1 cellular context compared by ENCODE assay signal in the genomic region with DNA sequence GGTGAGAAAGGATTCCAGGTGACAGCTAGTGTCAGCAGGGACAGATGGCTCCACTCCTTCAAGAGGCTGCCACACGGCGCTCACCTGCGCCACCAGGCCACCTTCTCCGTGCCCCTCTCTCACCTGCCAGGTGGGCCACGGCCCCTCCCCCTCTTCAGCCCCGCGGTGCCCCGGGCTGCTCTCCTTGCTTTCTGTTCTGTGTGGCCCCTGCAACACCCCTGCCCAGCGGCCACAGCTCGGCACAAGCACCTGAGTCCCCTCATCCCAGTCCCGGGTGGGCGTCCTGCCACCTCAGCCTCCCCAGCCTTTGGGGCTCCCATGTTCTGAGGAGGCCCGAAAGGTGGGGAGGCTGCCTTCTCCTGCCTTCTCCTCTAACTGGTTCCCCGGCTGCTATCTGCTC.
A peak's percentile ranks its signal among the peaks of the same experiment; 100 is the strongest.
TF ChIP-seq lines count a peak whose summit lies in the region.

No MANE protein-coding gene starts in this region.

TF ChIP-seq in HepG2, 621 proteins besides CTCF, POLR2A, EP300 and RAD21:
- TF ChIP-seq, protein P1, sequence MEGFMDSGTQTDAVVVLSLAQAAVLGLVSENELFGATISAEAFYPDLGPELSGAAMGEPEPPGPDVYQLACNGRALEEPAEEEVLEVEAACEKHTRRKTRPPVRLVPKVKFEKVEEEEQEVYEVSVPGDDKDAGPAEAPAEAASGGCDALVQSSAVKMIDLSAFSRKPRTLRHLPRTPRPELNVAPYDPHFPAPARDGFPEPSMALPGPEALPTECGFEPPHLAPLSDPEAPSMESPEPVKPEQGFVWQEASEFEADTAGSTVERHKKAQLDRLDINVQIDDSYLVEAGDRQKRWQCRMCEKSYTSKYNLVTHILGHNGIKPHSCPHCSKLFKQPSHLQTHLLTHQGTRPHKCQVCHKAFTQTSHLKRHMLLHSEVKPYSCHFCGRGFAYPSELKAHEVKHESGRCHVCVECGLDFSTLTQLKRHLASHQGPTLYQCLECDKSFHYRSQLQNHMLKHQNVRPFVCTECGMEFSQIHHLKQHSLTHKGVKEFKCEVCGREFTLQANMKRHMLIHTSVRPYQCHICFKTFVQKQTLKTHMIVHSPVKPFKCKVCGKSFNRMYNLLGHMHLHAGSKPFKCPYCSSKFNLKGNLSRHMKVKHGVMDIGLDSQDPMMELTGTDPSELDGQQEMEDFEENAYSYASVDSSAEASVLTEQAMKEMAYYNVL (CRISPR knock-in tag; IDR thresholded peaks at IDR 0.05; ENCODE audit: borderline replicate concordance): no peak
- TF ChIP-seq ZNF121 (CRISPR knock-in tag; IDR thresholded peaks at IDR 0.05) (no peak), AGO2 (optimal IDR thresholded peaks at IDR 0.05; ENCODE audit: low read depth, low read length) (peak; percentile 56)
